ENCODE assay signal across 8 cellular contexts in the genomic region with DNA sequence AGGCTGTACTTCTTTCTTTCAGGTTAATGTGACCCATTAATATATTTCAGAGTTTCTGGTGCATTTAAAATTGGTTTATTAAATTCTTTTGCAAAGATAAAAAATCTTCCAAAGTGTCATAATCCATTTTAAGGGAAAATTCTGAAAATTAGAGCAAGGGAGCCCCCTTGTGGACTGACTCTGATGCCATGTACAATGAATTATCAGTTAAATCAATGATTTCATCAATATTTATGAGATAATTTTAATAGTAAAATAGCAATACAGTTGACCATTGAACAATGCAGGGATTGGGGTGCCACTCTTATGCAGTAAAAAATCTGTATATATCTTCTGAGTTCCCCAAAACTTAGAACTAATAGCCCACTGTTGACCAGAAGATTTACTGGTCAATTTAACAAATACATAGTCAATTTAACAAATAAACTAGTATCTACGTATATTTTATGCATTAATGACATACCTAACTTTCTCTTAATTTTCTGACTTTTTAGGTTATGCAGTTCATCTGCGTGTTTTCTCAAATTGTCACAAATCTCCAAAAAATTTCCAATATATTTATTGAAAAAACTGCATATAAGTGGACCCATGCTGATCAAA.
DNase-seq lines count a peak whose midpoint lies in the region.

No MANE protein-coding gene starts in this region.

- peak; percentile 20 for DNase-seq in stimulated activated CD4-positive, alpha-beta T cell treated with anti-CD3 and anti-CD28 coated beads, Interleukin-15, amount 100 ng/mL, for 24 hours
- no peak for DNase-seq in stimulated activated CD4-positive, alpha-beta T cell treated with anti-CD3 and anti-CD28 coated beads, Interleukin-4, amount 100 ng/mL, for 4 hours
- peak; percentile 60 for DNase-seq in SK-N-MC (ENCODE audit: low read depth, low spot score)
- peak; percentile 0 for DNase-seq in hepatic stellate cell (ENCODE audit: low spot score)
- no peak for DNase-seq in stimulated activated CD8-positive, alpha-beta memory T cell treated with anti-CD3 and anti-CD28 coated beads, Interleukin-4, amount 100 ng/mL, for 48 hours
- no peak for DNase-seq in NCI-H2029 treated with DMSO at 0.1 percent for 48 hours (lab: John Stamatoyannopoulos, UW)
- DNase-seq in stimulated activated CD4-positive, alpha-beta T cell treated with anti-CD3 and anti-CD28 coated beads, Interleukin-12 subunit alpha, Interleukin-12 subunit beta, amount 100 ng/mL, for 4 hours: no peak
- DNase-seq in NCI-H2107 treated with DMSO at 0.1 percent for 48 hours (lab: John Stamatoyannopoulos, UW; ENCODE audit: unreplicated experiment): no peak

- H3K9ac ChIP-seq in SK-N-MC (ENCODE audit: insufficient read length): no peak overlapping the region

- H3K9me3 ChIP-seq in SK-N-MC (ENCODE audit: low read depth, low read length): no peaks in the 10 kb centered on the region

- no peaks in the 10 kb centered on the region for H3K36me3 ChIP-seq in SK-N-MC (ENCODE audit: insufficient read depth, low read length)

- no peak overlapping the region for H3K4me3 ChIP-seq in SK-N-MC

- no peak overlapping the region for H3K27ac ChIP-seq in SK-N-MC

Comparison
In these comparisons a context has a peak if more than half of its experiments do, and no peak if none do; other contexts are left out.
1. DNase-seq: peak in stimulated activated CD4-positive, alpha-beta T cell treated with anti-CD3 and anti-CD28 coated beads, Interleukin-15, amount 100 ng/mL, for 24 hours (single experiment), SK-N-MC (single experiment) and hepatic stellate cell (single experiment); none in stimulated activated CD4-positive, alpha-beta T cell treated with anti-CD3 and anti-CD28 coated beads, Interleukin-4, amount 100 ng/mL, for 4 hours (0 of 2), stimulated activated CD8-positive, alpha-beta memory T cell treated with anti-CD3 and anti-CD28 coated beads, Interleukin-4, amount 100 ng/mL, for 48 hours (single experiment), NCI-H2029 treated with DMSO at 0.1 percent for 48 hours (single experiment), stimulated activated CD4-positive, alpha-beta T cell treated with anti-CD3 and anti-CD28 coated beads, Interleukin-12 subunit alpha, Interleukin-12 subunit beta, amount 100 ng/mL, for 4 hours (single experiment) and NCI-H2107 treated with DMSO at 0.1 percent for 48 hours (single experiment).